ENCODE assay signal across 8 cellular contexts in genomic region chr5:109409844-109410388, GRCh38. TPM values are rescaled to one million over a fixed set of nuclear protein-coding genes. Genes with fewer than 3 reads are reported as not detected.
DNase-seq lines count a peak whose midpoint lies in the region; TF ChIP-seq lines count a peak whose summit lies in the region.

A gene with protein sequence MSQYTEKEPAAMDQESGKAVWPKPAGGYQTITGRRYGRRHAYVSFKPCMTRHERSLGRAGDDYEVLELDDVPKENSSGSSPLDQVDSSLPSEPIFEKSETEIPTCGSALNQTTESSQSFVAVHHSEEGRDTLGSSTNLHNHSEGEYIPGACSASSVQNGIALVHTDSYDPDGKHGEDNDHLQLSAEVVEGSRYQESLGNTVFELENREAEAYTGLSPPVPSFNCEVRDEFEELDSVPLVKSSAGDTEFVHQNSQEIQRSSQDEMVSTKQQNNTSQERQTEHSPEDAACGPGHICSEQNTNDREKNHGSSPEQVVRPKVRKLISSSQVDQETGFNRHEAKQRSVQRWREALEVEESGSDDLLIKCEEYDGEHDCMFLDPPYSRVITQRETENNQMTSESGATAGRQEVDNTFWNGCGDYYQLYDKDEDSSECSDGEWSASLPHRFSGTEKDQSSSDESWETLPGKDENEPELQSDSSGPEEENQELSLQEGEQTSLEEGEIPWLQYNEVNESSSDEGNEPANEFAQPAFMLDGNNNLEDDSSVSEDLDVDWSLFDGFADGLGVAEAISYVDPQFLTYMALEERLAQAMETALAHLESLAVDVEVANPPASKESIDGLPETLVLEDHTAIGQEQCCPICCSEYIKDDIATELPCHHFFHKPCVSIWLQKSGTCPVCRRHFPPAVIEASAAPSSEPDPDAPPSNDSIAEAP (minus strand): TSS chr5:109409974. CDS start chr5:109383433, 26,541 bp downstream.

- peak in 3 of 4 donors; percentile 69 to 89 (median 84) for TF ChIP-seq POLR2A in esophagus squamous epithelium (IDR thresholded peaks at IDR 0.05)

- peaks cover 7% of the 10 kb centered on the region for H3K36me3 Mint-ChIP-seq in activated T-helper 1 cell treated with anti-CD3 and anti-CD28 coated beads, Interleukin-12 subunit alpha, Interleukin-12 subunit beta, Interleukin-2, Interleukin-4 antibody, amounts not matched to agents 30 ng/mL and 10 ng/mL and 1 ng/mL, durations not matched to agents 14 hours and 24 hours and 36 hours (ENCODE audit: low read depth)

- peaks cover 39% of the 10 kb centered on the region for H3F3A ChIP-seq in GM23248 (ENCODE audit: insufficient read depth)

- in situ Hi-C loops in GM23248 (cut with MboI) = no loop called here

- H3K27ac Mint-ChIP-seq in activated T-helper 1 cell treated with anti-CD3 and anti-CD28 coated beads, Interleukin-12 subunit alpha, Interleukin-12 subunit beta, Interleukin-2, Interleukin-4 antibody, amounts not matched to agents 30 ng/mL and 10 ng/mL and 1 ng/mL, durations not matched to agents 14 hours and 24 hours and 36 hours = peak within 1 kb of the TSS; percentile 97

- H3K27me3 Mint-ChIP-seq in activated T-helper 1 cell treated with anti-CD3 and anti-CD28 coated beads, Interleukin-12 subunit alpha, Interleukin-12 subunit beta, Interleukin-2, Interleukin-4 antibody, amounts not matched to agents 30 ng/mL and 10 ng/mL and 1 ng/mL, durations not matched to agents 14 hours and 24 hours and 36 hours (ENCODE audit: insufficient read depth) = no peaks in the 10 kb centered on the region

- peaks cover 30% of the 10 kb centered on the region for H3K4me1 ChIP-seq in GM23248 (ENCODE audit: insufficient read depth)
- H3K4me1 ChIP-seq in esophagus squamous epithelium = peaks cover 7 to 72% (median 19%) of the 10 kb centered on the region in 3 donors

- H3K9me3 ChIP-seq in GM23248 (ENCODE audit: low read depth) (no peaks in the 10 kb centered on the region), esophagus squamous epithelium (no peaks in the 10 kb centered on the region)

- peaks cover 10% of the 10 kb centered on the region for H3K9me3 Mint-ChIP-seq in activated T-helper 1 cell treated with anti-CD3 and anti-CD28 coated beads, Interleukin-12 subunit alpha, Interleukin-12 subunit beta, Interleukin-2, Interleukin-4 antibody, amounts not matched to agents 30 ng/mL and 10 ng/mL and 1 ng/mL, durations not matched to agents 14 hours and 24 hours and 36 hours

- 1% methylated on average over 40 to 44 of the region's 44 CpGs for WGBS in GM23248 (ENCODE audit: low coverage in 1 of 2, low lambda C conversion rate in 2 of 2, missing lambda C conversion rate in 2 of 2), 2 experiments
- WGBS in esophagus squamous epithelium, 2 donors = 0% methylated on average over 5 of the region's 44 CpGs; no CpG with 5 or more reads in 1 of the 2 donors

- H3K4me3 Mint-ChIP-seq in activated T-helper 1 cell treated with anti-CD3 and anti-CD28 coated beads, Interleukin-12 subunit alpha, Interleukin-12 subunit beta, Interleukin-2, Interleukin-4 antibody, amounts not matched to agents 30 ng/mL and 10 ng/mL and 1 ng/mL, durations not matched to agents 14 hours and 24 hours and 36 hours = peak within 1 kb of the TSS; percentile 92

- no peaks in the 10 kb centered on the region for H3K9me2 ChIP-seq in GM23248 (ENCODE audit: insufficient read depth)

- peak within 1 kb of the TSS; percentile 99 for H3K9ac ChIP-seq in GM23248

- H3K4me3 ChIP-seq in GM23248 (peak within 1 kb of the TSS; percentile 100), esophagus squamous epithelium (peak within 1 kb of the TSS; percentile 78 to 91 (median 90))

- peak within 1 kb of the TSS; percentile 99 for H3K27ac ChIP-seq in GM23248
- H3K27ac ChIP-seq in esophagus squamous epithelium = peak within 1 kb of the TSS; percentile 98 to 99 (median 98)

- H3K27me3 ChIP-seq in GM23248 (replicated peaks; ENCODE audit: insufficient read depth) (no peaks in the 10 kb centered on the region), esophagus squamous epithelium (no peaks in the 10 kb centered on the region)

- peak within 1 kb of the TSS; percentile 82 for H2AFZ ChIP-seq in GM23248

- H3K4me1 Mint-ChIP-seq in activated T-helper 1 cell treated with anti-CD3 and anti-CD28 coated beads, Interleukin-12 subunit alpha, Interleukin-12 subunit beta, Interleukin-2, Interleukin-4 antibody, amounts not matched to agents 30 ng/mL and 10 ng/mL and 1 ng/mL, durations not matched to agents 14 hours and 24 hours and 36 hours (ENCODE audit: low read depth) = peaks cover 57% of the 10 kb centered on the region

- peaks cover 43% of the 10 kb centered on the region for H3K79me2 ChIP-seq in GM23248 (ENCODE audit: insufficient read depth)

- intact Hi-C loops in activated T-helper 1 cell treated with anti-CD3 and anti-CD28 coated beads, Interleukin-12 subunit alpha, Interleukin-12 subunit beta, Interleukin-2, Interleukin-4 antibody, amounts not matched to agents 30 ng/mL and 10 ng/mL and 1 ng/mL, durations not matched to agents 14 hours and 24 hours and 36 hours (cut with micrococcal nuclease) = loop anchor here (1.0 to 10.0 kb wide), 14 partner anchors 29 to 1683 kb away; partner anchors contain the start of genes FBXL17, MAN2A1 and WDR36
- intact Hi-C loops in esophagus squamous epithelium (cut with DNase I) = no loop called here

- H3K4me2 ChIP-seq in GM23248 (ENCODE audit: unreplicated experiment) = peak within 1 kb of the TSS; percentile 94

- H3K36me3 ChIP-seq in GM23248 (ENCODE audit: low read depth) (no peaks in the 10 kb centered on the region), esophagus squamous epithelium (no peaks in the 10 kb centered on the region)

- peaks cover 23% of the 10 kb centered on the region; the same call in 1 of the 2 replicates for H4K20me1 ChIP-seq in GM23248 (ENCODE audit: insufficient read depth)

- peak; percentile 25 to 62 (median 52) for TF ChIP-seq CTCF in esophagus squamous epithelium (IDR thresholded peaks at IDR 0.05)

- DNase-seq in DMS79 treated with DMSO at 0.1 percent for 48 hours (lab: John Stamatoyannopoulos, UW) = peak; percentile 97
- peak; percentile 100 for DNase-seq in GM23248
- peak; percentile 99 for DNase-seq in Kasumi-1 (lab: John Stamatoyannopoulos, UW)
- peak; percentile 99 for DNase-seq in RPMI7951 (ENCODE audit: low read depth)
- peak; percentile 96 for DNase-seq in activated T-helper 1 cell treated with anti-CD3 and anti-CD28 coated beads, Interleukin-12 subunit alpha, Interleukin-12 subunit beta, Interleukin-2, Interleukin-4 antibody, amounts not matched to agents 30 ng/mL and 10 ng/mL and 1 ng/mL, durations not matched to agents 14 hours and 24 hours and 36 hours (ENCODE audit: low spot score)
- peak; percentile 98 for DNase-seq in esophagus squamous epithelium (lab: John Stamatoyannopoulos, UW)
- DNase-seq in myocyte (ENCODE audit: low read depth) = peak; percentile 100
- DNase-seq in stimulated activated CD8-positive, alpha-beta memory T cell treated with anti-CD3 and anti-CD28 coated beads, Interleukin-7, amount 100 ng/mL, for 48 hours (ENCODE audit: extremely low read depth in 1 of 2, low read depth in 1 of 2) = peak; percentile 90 to 96

RNA-seq across cellular contexts. Expression of the gene that starts here (rescaled TPM):
- total RNA-seq in GM23248 (2014; rRNA removed; shearing (Covaris generic)) = 95.3 and 97.0 TPM in 2 replicates
- polyA plus RNA-seq in GM23248 (2016; fragmentation: Nextera tagmentation; extraction: Ambion mirVana) = 76.4 and 79.8 TPM in 2 replicates
- 50.0 and 55.8 TPM in 2 replicates for total RNA-seq in RPMI7951 (2014; rRNA removed; shearing (Covaris generic))
- 40.2 and 41.4 TPM in 2 replicates for total RNA-seq in activated T-helper 1 cell treated with anti-CD3 and anti-CD28 coated beads, Interleukin-12 subunit alpha, Interleukin-12 subunit beta, Interleukin-2, Interleukin-4 antibody, amounts not matched to agents 30 ng/mL and 10 ng/mL and 1 ng/mL, durations not matched to agents 14 hours and 24 hours and 36 hours
- 10 to 100 TPM; 28.8 to 75.5 (median 51.4) TPM for total RNA-seq in esophagus squamous epithelium
- 121 and 174 TPM in 2 replicates for total RNA-seq in myocyte
- polyA plus RNA-seq in myocyte (2012) = 43.0 TPM

Comparison
In these comparisons a context has a peak if more than half of its experiments do, and no peak if none do; other contexts are left out.
1. Peak in every context shown above with its lines: DNase-seq, H3K4me3 ChIP-seq and H3K27ac ChIP-seq.